In the genomic region with DNA sequence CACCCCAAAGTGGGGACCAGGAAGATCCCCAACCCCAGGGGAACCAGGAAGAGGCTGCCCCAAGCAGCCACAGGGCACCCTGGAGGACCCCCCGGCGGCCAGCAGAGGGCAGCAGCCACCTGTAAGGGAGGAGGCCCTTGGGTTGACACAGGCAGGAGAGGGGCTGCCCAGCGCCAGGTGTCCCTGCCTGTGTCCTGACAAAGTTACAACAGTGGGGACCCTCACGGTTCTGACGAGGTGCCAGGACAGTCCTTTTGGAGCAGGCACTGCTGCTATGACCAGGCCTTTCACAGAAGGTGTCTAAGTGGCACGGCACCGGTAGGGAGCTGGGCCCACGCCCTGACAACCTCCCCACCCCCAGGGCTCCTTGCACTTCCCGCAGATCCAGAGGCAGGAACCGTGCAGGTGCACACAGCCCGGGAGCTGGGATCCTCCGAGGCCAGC, we compare ENCODE assay signal across 8 cellular contexts.
DNase-seq lines count a peak whose midpoint lies in the region; ATAC-seq and TF ChIP-seq lines count a peak whose summit lies in the region.

No MANE protein-coding gene starts in this region.

- TF ChIP-seq CTCF in GM10266 (IDR thresholded peaks at IDR 0.05; ENCODE audit: control insufficient read depth, insufficient read depth, low read depth, missing control alignments), result peak; percentile 83
- peak; percentile 99 for TF ChIP-seq CTCF in endodermal cell (conservative IDR thresholded peaks at IDR 0.05)
- TF ChIP-seq CTCF in mucosa of descending colon (IDR thresholded peaks at IDR 0.05), result peak; percentile 78

- POLR2A ChIA-PET in HEK293T (lab: Yijun Ruan, JAX), result no interaction called here

- H3K9me3 ChIP-seq in endodermal cell (ENCODE audit: control insufficient read depth, low read length) (no peaks in the 10 kb centered on the region), mucosa of descending colon (no peaks in the 10 kb centered on the region)

- CTCF ChIA-PET in HEK293T (lab: Yijun Ruan, JAX), result interaction anchor here (0.7 to 2.8 kb wide), 5 partner anchors 33 to 260 kb away, joined by 3 to 19 read pairs (median 5); no protein-coding TSS in a partner anchor

- H3K9me3 Mint-ChIP-seq in endodermal cell, result no peaks in the 10 kb centered on the region
- peaks cover 0 to 6% of the 10 kb centered on the region in 2 donors for H3K9me3 Mint-ChIP-seq in stimulated activated naive CD8-positive, alpha-beta T cell treated with anti-CD3 and anti-CD28 coated beads, Interleukin-15, amount 100 ng/mL, for 72 hours

- no peaks in the 10 kb centered on the region for H3K36me3 ChIP-seq in endodermal cell (ENCODE audit: control insufficient read depth, insufficient read depth, low read length)
- H3K36me3 ChIP-seq in mucosa of descending colon (ENCODE audit: low read depth), result no peaks in the 10 kb centered on the region

- H3K4me3 ChIP-seq in endodermal cell (ENCODE audit: low read length) (no peak overlapping the region), mucosa of descending colon (no peak overlapping the region)

- H3K4me1 Mint-ChIP-seq in endodermal cell, result peaks cover 5% of the 10 kb centered on the region
- peaks cover 24% of the 10 kb centered on the region for H3K4me1 Mint-ChIP-seq in stimulated activated naive CD8-positive, alpha-beta T cell treated with anti-CD3 and anti-CD28 coated beads, Interleukin-15, amount 100 ng/mL, for 72 hours

- H3K27me3 Mint-ChIP-seq in endodermal cell (ENCODE audit: insufficient read depth), result peaks cover 42% of the 10 kb centered on the region
- peaks cover 27% of the 10 kb centered on the region for H3K27me3 Mint-ChIP-seq in stimulated activated naive CD8-positive, alpha-beta T cell treated with anti-CD3 and anti-CD28 coated beads, Interleukin-15, amount 100 ng/mL, for 72 hours

- no peak overlapping the region for H3K27ac ChIP-seq in endodermal cell (ENCODE audit: low read depth, low read length)

- peak; percentile 84 for ATAC-seq in mucosa of descending colon
- ATAC-seq in stimulated activated naive CD8-positive, alpha-beta T cell treated with anti-CD3 and anti-CD28 coated beads, Interleukin-15, amount 100 ng/mL, for 72 hours, result peak; percentile 83
- ATAC-seq in HG02870 (IDR thresholded peaks at IDR 0.05; ENCODE audit: unreplicated experiment), result no peak

- H3K36me3 Mint-ChIP-seq in endodermal cell (ENCODE audit: low read depth), result no peaks in the 10 kb centered on the region

- H3K4me3 Mint-ChIP-seq in endodermal cell, result no peak overlapping the region
- H3K4me3 Mint-ChIP-seq in stimulated activated naive CD8-positive, alpha-beta T cell treated with anti-CD3 and anti-CD28 coated beads, Interleukin-15, amount 100 ng/mL, for 72 hours, result no peak overlapping the region

- H3K4me1 ChIP-seq in endodermal cell (ENCODE audit: control insufficient read depth, insufficient read depth, low read length) (no peaks in the 10 kb centered on the region), mucosa of descending colon (ENCODE audit: low read depth) (no peaks in the 10 kb centered on the region)

- no peak overlapping the region for H3K9ac ChIP-seq in endodermal cell (ENCODE audit: extremely low read depth, low read length, poor library complexity, severe bottlenecking)

- WGBS in endodermal cell (ENCODE audit: insufficient coverage in 1 of 2, insufficient read length in 1 of 2), 2 experiments, result 8 to 38% methylated on average over 4 to 12 of the region's 12 CpGs

- intact Hi-C loops in mucosa of descending colon (cut with DNase I, micrococcal nuclease), result loop anchor here (2.0 to 5.0 kb wide), 2 partner anchors 253 to 257 kb away; no protein-coding TSS in a partner anchor

- H3K27ac Mint-ChIP-seq in endodermal cell, result no peak overlapping the region
- peak overlapping the region in 1 of 2 donors; percentile 34 for H3K27ac Mint-ChIP-seq in stimulated activated naive CD8-positive, alpha-beta T cell treated with anti-CD3 and anti-CD28 coated beads, Interleukin-15, amount 100 ng/mL, for 72 hours

- DNase-seq in GM10266 (ENCODE audit: extremely low spot score) (peak; percentile 76), HEK293T (ENCODE audit: extremely low spot score) (peak; percentile 83), NCI-H345 treated with DMSO at 0.1 percent for 48 hours (lab: John Stamatoyannopoulos, UW; ENCODE audit: unreplicated experiment) (peak; percentile 87), endodermal cell (peak; percentile 96), mucosa of descending colon (peak; percentile 68 to 85 (median 77))
- peak; percentile 32 to 38 for DNase-seq in activated CD4-positive, alpha-beta T cell treated with anti-CD3 and anti-CD28 coated beads, Interleukin-2, amount 50 U/mL, for 4 hours
- DNase-seq in stimulated activated naive CD8-positive, alpha-beta T cell treated with anti-CD3 and anti-CD28 coated beads, Interleukin-15, amount 100 ng/mL, for 72 hours, result peak; percentile 76 to 77

- peaks cover 31% of the 10 kb centered on the region for H3K27me3 ChIP-seq in endodermal cell (ENCODE audit: control insufficient read depth, insufficient read depth, low read length, poor library complexity, severe bottlenecking)

TF ChIP-seq in HEK293T, 16 proteins besides CTCF, POLR2A, EP300 and RAD21:
- TF ChIP-seq FOXM1 (IDR thresholded peaks at IDR 0.05; ENCODE audit: borderline replicate concordance) (no peak), SP1 (IDR thresholded peaks at IDR 0.05) (no peak), FOXA1 (IDR thresholded peaks at IDR 0.05) (no peak), ARNT (IDR thresholded peaks at IDR 0.05) (no peak), SUZ12 (IDR thresholded peaks at IDR 0.05) (no peak), ZNF384 (IDR thresholded peaks at IDR 0.05) (no peak), NFRKB (IDR thresholded peaks at IDR 0.05) (no peak), ELF4 (IDR thresholded peaks at IDR 0.05) (no peak), BHLHE40 (IDR thresholded peaks at IDR 0.05; ENCODE audit: borderline replicate concordance) (no peak), CTBP1 (IDR thresholded peaks at IDR 0.05; ENCODE audit: borderline replicate concordance) (no peak), LEF1 (IDR thresholded peaks at IDR 0.05; ENCODE audit: borderline replicate concordance) (no peak), TARDBP (IDR thresholded peaks at IDR 0.05) (no peak), L3MBTL2 (conservative IDR thresholded peaks at IDR 0.05) (no peak), FOXK2 (IDR thresholded peaks at IDR 0.05) (no peak)
- TF ChIP-seq, protein P1, sequence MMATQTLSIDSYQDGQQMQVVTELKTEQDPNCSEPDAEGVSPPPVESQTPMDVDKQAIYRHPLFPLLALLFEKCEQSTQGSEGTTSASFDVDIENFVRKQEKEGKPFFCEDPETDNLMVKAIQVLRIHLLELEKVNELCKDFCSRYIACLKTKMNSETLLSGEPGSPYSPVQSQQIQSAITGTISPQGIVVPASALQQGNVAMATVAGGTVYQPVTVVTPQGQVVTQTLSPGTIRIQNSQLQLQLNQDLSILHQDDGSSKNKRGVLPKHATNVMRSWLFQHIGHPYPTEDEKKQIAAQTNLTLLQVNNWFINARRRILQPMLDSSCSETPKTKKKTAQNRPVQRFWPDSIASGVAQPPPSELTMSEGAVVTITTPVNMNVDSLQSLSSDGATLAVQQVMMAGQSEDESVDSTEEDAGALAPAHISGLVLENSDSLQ (IDR thresholded peaks at IDR 0.05), result no peak

Comparison
In these comparisons a context has a peak if more than half of its experiments do, and no peak if none do; other contexts are left out.
1. DNase-seq: peak in every context shown above with its lines; median percentile 96 in endodermal cell; 87 in NCI-H345 treated with DMSO at 0.1 percent for 48 hours; 83 in HEK293T; 77 in mucosa of descending colon; 76 in stimulated activated naive CD8-positive, alpha-beta T cell treated with anti-CD3 and anti-CD28 coated beads, Interleukin-15, amount 100 ng/mL, for 72 hours; 76 in GM10266; 35 in activated CD4-positive, alpha-beta T cell treated with anti-CD3 and anti-CD28 coated beads, Interleukin-2, amount 50 U/mL, for 4 hours.